ENCODE assay signal across 21 cellular contexts in the genomic region with DNA sequence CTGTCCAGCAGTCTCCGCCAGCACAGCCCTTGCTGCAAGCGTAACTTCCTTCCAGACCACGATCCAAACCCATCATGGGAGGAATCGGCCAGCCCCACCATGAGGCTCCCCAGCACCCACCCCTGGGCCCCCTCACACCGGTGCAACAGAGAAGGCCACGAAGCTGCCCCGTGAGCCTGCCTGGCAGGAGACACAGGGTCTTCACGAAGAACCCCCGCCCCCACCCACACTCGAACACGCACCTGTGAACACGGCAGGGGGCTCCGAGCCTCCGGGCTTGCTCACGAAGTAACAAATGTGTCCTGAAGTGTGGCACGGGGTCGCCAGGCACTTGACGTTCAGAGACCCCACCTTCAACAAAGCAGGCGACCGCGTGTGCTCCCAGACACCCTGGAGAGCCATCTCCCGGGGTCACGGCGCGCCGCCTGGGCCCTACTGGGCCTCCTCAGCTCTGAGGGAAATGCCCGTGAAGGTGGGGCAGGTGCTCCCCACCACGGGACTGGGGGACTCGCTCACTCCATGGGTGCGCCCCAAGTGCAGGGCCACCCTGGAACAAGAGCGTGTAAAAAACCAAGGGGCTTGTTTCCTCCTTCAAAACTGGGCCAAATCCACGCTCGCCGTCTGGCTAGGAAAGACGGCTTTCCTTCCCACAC. TPM values are rescaled to one million over a fixed set of nuclear protein-coding genes. Genes with fewer than 3 reads are reported as not detected.
A peak's percentile ranks its signal among the peaks of the same experiment; 100 is the strongest.
DNase-seq lines count a peak whose midpoint lies in the region; ATAC-seq, FAIRE-seq and TF ChIP-seq lines count a peak whose summit lies in the region.
"Had no signal": no experiment of that assay in that cellular context is flagged by ENCODE, and none has a peak within 500 bp of the region (broad histone marks: within the 10 kb centered on the region; RNA-seq: fewer than 3 reads in every experiment).

No MANE protein-coding gene starts in this region.

- CTCF ChIA-PET in HepG2 (lab: Yijun Ruan, JAX; ENCODE audit: low intra/inter-chr PET ratio, low total read pairs), result no interaction called here
- CTCF ChIA-PET in activated B cell treated with CpG ODN at 0.5 μM for 24 hours (lab: Charles Lee), result no interaction called here

- TF ChIP-seq CTCF in HepG2 (CRISPR knock-in tag; IDR thresholded peaks at IDR 0.05), result no peak
- no peak for TF ChIP-seq CTCF in right lobe of liver (IDR thresholded peaks at IDR 0.05)
- TF ChIP-seq CTCF in activated B cell treated with CpG ODN at 0.5 μM for 24 hours (IDR thresholded peaks at IDR 0.05), result no peak
- TF ChIP-seq CTCF in glutamatergic neuron (IDR thresholded peaks at IDR 0.05; ENCODE audit: partially characterized antibody, unreplicated experiment), result no peak
- no peak for TF ChIP-seq CTCF in uterus (IDR thresholded peaks at IDR 0.05)
- TF ChIP-seq CTCF in CD14-positive monocyte (IDR thresholded peaks at IDR 0.05), result no peak

- peaks cover 3% of the 10 kb centered on the region for H3K4me1 Mint-ChIP-seq in activated B cell treated with CpG ODN at 0.5 μM for 24 hours
- peaks cover 6% of the 10 kb centered on the region for H3K4me1 Mint-ChIP-seq in glutamatergic neuron (ENCODE audit: low read depth, unreplicated experiment)
- peaks cover 9% of the 10 kb centered on the region for H3K4me1 Mint-ChIP-seq in stimulated activated effector memory CD8-positive, alpha-beta T cell treated with anti-CD3 and anti-CD28 coated beads, Interleukin-12 subunit alpha, Interleukin-12 subunit beta, amount 100 ng/mL, for 72 hours
- H3K4me1 Mint-ChIP-seq in CD14-positive monocyte, result no peaks in the 10 kb centered on the region
- H3K4me1 Mint-ChIP-seq: H9 had no signal

- BruUV-seq in HepG2 (replicated peaks; lab: Mats Ljungman, UMichigan), result no TSS peak

- peaks cover 4% of the 10 kb centered on the region for H3K79me2 ChIP-seq in HepG2 (ENCODE audit: insufficient read depth, low read length)

- no peak overlapping the region for H2AFZ ChIP-seq in HepG2 (ENCODE audit: low read length)

- no peak overlapping the region for H3K4me2 ChIP-seq in HepG2 (ENCODE audit: low read depth, low read length)
- H3K4me2 ChIP-seq: BLaER1 treated with 17β-estradiol and CSF1 and Interleukin-3, amounts not matched to agents 10 nM and 100 nM had no signal

- TF ChIP-seq POLR2A in HepG2 (IDR thresholded peaks at IDR 0.05; ENCODE audit: insufficient read depth in 1 of 2, low read depth in 2 of 2, low read length in 2 of 2), result no peak
- TF ChIP-seq POLR2A in right lobe of liver (IDR thresholded peaks at IDR 0.05), result no peak
- TF ChIP-seq POLR2A in uterus (IDR thresholded peaks at IDR 0.05), result no peak

- no peak for FAIRE-seq in HepG2 (lab: Jason Lieb, UNC)
- FAIRE-seq: GM12892, GM19239 had no signal

- TF ChIP-seq EP300 in HepG2 (IDR thresholded peaks at IDR 0.05; ENCODE audit: low read depth in 2 of 2, low read length in 2 of 2), result no peak
- no peak for TF ChIP-seq EP300 in HepG2 (CRISPR knock-in tag; IDR thresholded peaks at IDR 0.05; ENCODE audit: borderline replicate concordance)

- in situ Hi-C loops in HepG2 (cut with HindIII; ENCODE audit: extremely low pct_ligation_motif_present, low pct_unique_long_range_greater_than_20kb), result no loop called here

- H4K20me1 ChIP-seq in HepG2 (ENCODE audit: insufficient read depth, low read length), result no peaks in the 10 kb centered on the region

- no peak overlapping the region for H3K9ac ChIP-seq in HepG2 (ENCODE audit: insufficient read depth, low read depth, low read length)
- H3K9ac ChIP-seq: BLaER1 treated with 17β-estradiol and CSF1 and Interleukin-3, amounts not matched to agents 10 nM and 100 nM had no signal

- H3K4me1 ChIP-seq in HepG2 (ENCODE audit: insufficient read depth, low read length), result peaks cover 7% of the 10 kb centered on the region
- H3K4me1 ChIP-seq in right lobe of liver, result peaks cover 0 to 38% (median 12%) of the 10 kb centered on the region in 4 donors
- no peaks in the 10 kb centered on the region for H3K4me1 ChIP-seq in uterus

- DNase-seq in HepG2 (ENCODE audit: low spot score) (no peak), right lobe of liver (no peak), activated B cell treated with CpG ODN at 0.5 μM for 24 hours (no peak), glutamatergic neuron (no peak), uterus (no peak), caudate nucleus (lab: John Stamatoyannopoulos, UW) (no peak), CD14-positive monocyte (ENCODE audit: low spot score) (no peak)
- DNase-seq in stimulated activated effector memory CD8-positive, alpha-beta T cell treated with anti-CD3 and anti-CD28 coated beads, Interleukin-12 subunit alpha, Interleukin-12 subunit beta, amount 100 ng/mL, for 72 hours (ENCODE audit: low spot score in 2 of 2), result no peak
- DNase-seq: ACHN; CD4-positive, alpha-beta T cell; DMS153; DMS79 treated with DMSO at 0.1 percent for 48 hours; EL; GDM1; GOT3; H9 had no signal

- TF ChIP-seq RAD21 in HepG2 (CRISPR knock-in tag; IDR thresholded peaks at IDR 0.05), result no peak

- WGBS in HepG2 (ENCODE audit: low lambda C conversion rate), result 98% methylated on average over 23 of the region's 35 CpGs
- WGBS in right lobe of liver (ENCODE audit: insufficient coverage, low coverage, low lambda C conversion rate, missing lambda C conversion rate), result 91% methylated on average over 9 of the region's 35 CpGs

- H3K27ac Mint-ChIP-seq in activated B cell treated with CpG ODN at 0.5 μM for 24 hours (peak overlapping the region; percentile 7), glutamatergic neuron (ENCODE audit: unreplicated experiment) (no peak overlapping the region), CD14-positive monocyte (peak overlapping the region in 1 of 7 donors; percentile 57)
- peak overlapping the region; percentile 58 for H3K27ac Mint-ChIP-seq in stimulated activated effector memory CD8-positive, alpha-beta T cell treated with anti-CD3 and anti-CD28 coated beads, Interleukin-12 subunit alpha, Interleukin-12 subunit beta, amount 100 ng/mL, for 72 hours
- H3K27ac Mint-ChIP-seq: CD4-positive, alpha-beta T cell had no signal

- POLR2A ChIA-PET in HepG2 (lab: Yijun Ruan, JAX) (no interaction called here), activated B cell treated with CpG ODN at 0.5 μM for 24 hours (lab: Charles Lee) (no interaction called here)

- no peak overlapping the region for H3K27ac ChIP-seq in HepG2 (ENCODE audit: extremely low read length, insufficient read depth, low read length)
- no peak overlapping the region for H3K27ac ChIP-seq in right lobe of liver
- H3K27ac ChIP-seq in uterus, result no peak overlapping the region
- H3K27ac ChIP-seq in caudate nucleus (ENCODE audit: low read depth, low read length), result no peak overlapping the region
- H3K27ac ChIP-seq: BLaER1 treated with 17β-estradiol and CSF1 and Interleukin-3, amounts not matched to agents 10 nM and 100 nM; HL-60 had no signal

- H3K36me3 Mint-ChIP-seq in activated B cell treated with CpG ODN at 0.5 μM for 24 hours (ENCODE audit: low read depth) (peaks cover 37% of the 10 kb centered on the region), glutamatergic neuron (ENCODE audit: unreplicated experiment) (no peaks in the 10 kb centered on the region), CD14-positive monocyte (peaks cover 47 to 85% of the 10 kb centered on the region in 2 donors)
- peaks cover 34% of the 10 kb centered on the region for H3K36me3 Mint-ChIP-seq in stimulated activated effector memory CD8-positive, alpha-beta T cell treated with anti-CD3 and anti-CD28 coated beads, Interleukin-12 subunit alpha, Interleukin-12 subunit beta, amount 100 ng/mL, for 72 hours

- ATAC-seq in HepG2 (no peak), right lobe of liver (no peak), activated B cell treated with CpG ODN at 0.5 μM for 24 hours (ENCODE audit: low read depth) (no peak)
- no peak for ATAC-seq in stimulated activated effector memory CD8-positive, alpha-beta T cell treated with anti-CD3 and anti-CD28 coated beads, Interleukin-12 subunit alpha, Interleukin-12 subunit beta, amount 100 ng/mL, for 72 hours

- no peak overlapping the region for H3K4me3 ChIP-seq in HepG2 (replicated peaks in 1 of 3; ENCODE audit: insufficient read depth in 1 of 3, low read depth in 2 of 3, low read length in 3 of 3)
- no peak overlapping the region for H3K4me3 ChIP-seq in right lobe of liver
- no peak overlapping the region for H3K4me3 ChIP-seq in uterus
- H3K4me3 ChIP-seq: BLaER1 treated with 17β-estradiol and CSF1 and Interleukin-3, amounts not matched to agents 10 nM and 100 nM had no signal

- H3K9me3 ChIP-seq in HepG2 (ENCODE audit: low read length), result no peaks in the 10 kb centered on the region
- no peaks in the 10 kb centered on the region for H3K9me3 ChIP-seq in right lobe of liver
- H3K9me3 ChIP-seq in uterus, result no peaks in the 10 kb centered on the region
- H3K9me3 ChIP-seq: BLaER1 treated with 17β-estradiol and CSF1 and Interleukin-3, amounts not matched to agents 10 nM and 100 nM had no signal

- no peaks in the 10 kb centered on the region for H3K27me3 Mint-ChIP-seq in activated B cell treated with CpG ODN at 0.5 μM for 24 hours
- H3K27me3 Mint-ChIP-seq in glutamatergic neuron (ENCODE audit: unreplicated experiment), result peaks cover 1% of the 10 kb centered on the region
- no peaks in the 10 kb centered on the region for H3K27me3 Mint-ChIP-seq in CD14-positive monocyte (ENCODE audit: low read depth in 3 of 3)
- H3K27me3 Mint-ChIP-seq: CD4-positive, alpha-beta T cell had no signal

- intact Hi-C loops in HepG2 (cut with micrococcal nuclease; ENCODE audit: unreplicated experiment), result no loop called here
- intact Hi-C loops in right lobe of liver (cut with DNase I), result no loop called here
- intact Hi-C loops in activated B cell treated with CpG ODN at 0.5 μM for 24 hours (cut with micrococcal nuclease), result no loop called here
- intact Hi-C loops in uterus (cut with DNase I; ENCODE audit: low total_unique reads), result no loop called here
- intact Hi-C loops in CD14-positive monocyte (cut with micrococcal nuclease), result no loop called here

- H3K36me3 ChIP-seq in HepG2 (replicated peaks in 1 of 2; ENCODE audit: control insufficient read depth in 1 of 2, insufficient read depth in 2 of 2, low read length in 2 of 2) (peaks cover 16 to 46% of the 10 kb centered on the region in 2 experiments; a peak in 4 of 5 replicates), right lobe of liver (peaks cover 0 to 67% (median 35%) of the 10 kb centered on the region in 4 donors), uterus (no peaks in the 10 kb centered on the region)

- H3K4me3 Mint-ChIP-seq in activated B cell treated with CpG ODN at 0.5 μM for 24 hours (no peak overlapping the region), glutamatergic neuron (ENCODE audit: unreplicated experiment) (peak overlapping the region; percentile 42), CD14-positive monocyte (no peak overlapping the region)
- no peak overlapping the region for H3K4me3 Mint-ChIP-seq in stimulated activated effector memory CD8-positive, alpha-beta T cell treated with anti-CD3 and anti-CD28 coated beads, Interleukin-12 subunit alpha, Interleukin-12 subunit beta, amount 100 ng/mL, for 72 hours
- H3K4me3 Mint-ChIP-seq: CD4-positive, alpha-beta T cell; H9 had no signal

- H3K9me3 Mint-ChIP-seq in activated B cell treated with CpG ODN at 0.5 μM for 24 hours (no peaks in the 10 kb centered on the region), glutamatergic neuron (ENCODE audit: unreplicated experiment) (peaks cover 3% of the 10 kb centered on the region), CD14-positive monocyte (no peaks in the 10 kb centered on the region)
- no peaks in the 10 kb centered on the region for H3K9me3 Mint-ChIP-seq in stimulated activated effector memory CD8-positive, alpha-beta T cell treated with anti-CD3 and anti-CD28 coated beads, Interleukin-12 subunit alpha, Interleukin-12 subunit beta, amount 100 ng/mL, for 72 hours
- H3K9me3 Mint-ChIP-seq: CD4-positive, alpha-beta T cell; H9 had no signal

- no peaks in the 10 kb centered on the region for H3K27me3 ChIP-seq in HepG2 (ENCODE audit: control insufficient read depth in 1 of 2, insufficient read depth in 2 of 2, low read length in 2 of 2)
- H3K27me3 ChIP-seq in right lobe of liver, result no peaks in the 10 kb centered on the region
- H3K27me3 ChIP-seq in uterus, result no peaks in the 10 kb centered on the region
- H3K27me3 ChIP-seq: BLaER1 treated with 17β-estradiol and CSF1 and Interleukin-3, amounts not matched to agents 10 nM and 100 nM had no signal

RNA-seq across cellular contexts. Expression of a gene that starts 7.6 kb away (rescaled TPM):
- total RNA-seq in HepG2 (2016; rRNA removed; fragmentation: Illumina TruSeq; extraction: Trizol), result 55.6 and 70.4 TPM in 2 replicates
- 53.2 and 53.5 TPM in 2 replicates for total RNA-seq in HepG2 (2016; cell fraction: cytosol; rRNA removed; fragmentation: Illumina TruSeq; extraction: Trizol; ENCODE audit: low read depth)
- 55.0 and 68.2 TPM in 2 replicates for total RNA-seq in HepG2 (2016; cell fraction: insoluble cytoplasmic fraction; rRNA removed; fragmentation: Illumina TruSeq; extraction: Trizol)
- total RNA-seq in HepG2 (2016; cell fraction: membrane; rRNA removed; fragmentation: Illumina TruSeq; extraction: Trizol), result 61.0 and 73.1 TPM in 2 replicates
- total RNA-seq in HepG2 (2016; cell fraction: nucleus; rRNA removed; fragmentation: Illumina TruSeq; extraction: Trizol), result 34.7 and 44.2 TPM in 2 replicates
- polyA plus RNA-seq in HepG2 (2011; rRNA removed), result 95.4 and 110 TPM in 2 replicates
- polyA plus RNA-seq in HepG2 (2011; cell fraction: cytosol; rRNA removed), result 119 and 163 TPM in 2 replicates
- polyA plus RNA-seq in HepG2 (2011; cell fraction: nucleus; rRNA removed), result 106 and 108 TPM in 2 replicates
- polyA plus RNA-seq in HepG2 (2012), result 60.5 and 77.2 TPM in 2 replicates
- 50.0 and 65.6 TPM in 2 replicates for polyA plus RNA-seq in HepG2 (2016; cell fraction: cytosol; fragmentation: Illumina TruSeq; extraction: Trizol; ENCODE audit: low read depth)
- 79.6 and 80.3 TPM in 2 replicates for polyA plus RNA-seq in HepG2 (2016; cell fraction: insoluble cytoplasmic fraction; fragmentation: Illumina TruSeq; extraction: Trizol; ENCODE audit: low read depth)
- 53.0 and 70.2 TPM in 2 replicates for polyA plus RNA-seq in HepG2 (2016; cell fraction: membrane; fragmentation: Illumina TruSeq; extraction: Trizol; ENCODE audit: low read depth)
- polyA plus RNA-seq in HepG2 (2016; cell fraction: nucleus; fragmentation: Illumina TruSeq; extraction: Trizol; ENCODE audit: insufficient read depth, low read depth), result 90.2 and 92.4 TPM in 2 replicates
- polyA minus RNA-seq in HepG2 (2011; rRNA and poly(A)+ RNA removed; ENCODE audit: low replicate concordance), result 59.0 and 90.8 TPM in 2 replicates
- polyA minus RNA-seq in HepG2 (2011; cell fraction: cytosol; rRNA and poly(A)+ RNA removed), result 25.4 and 27.3 TPM in 2 replicates
- polyA minus RNA-seq in HepG2 (2011; cell fraction: nucleus; rRNA and poly(A)+ RNA removed), result 28.8 and 29.0 TPM in 2 replicates
- 100 to 1,000 TPM in 4 of 6 experiments, 10 to 100 TPM in 2; 77.9 to 161 (median 143) TPM for total RNA-seq in right lobe of liver
- 19.0 and 19.5 TPM in 2 replicates for total RNA-seq in activated B cell treated with CpG ODN at 0.5 μM for 24 hours
- 99.6 TPM for total RNA-seq in glutamatergic neuron (ENCODE audit: unreplicated experiment)
- 10 to 100 TPM; 22.9 to 75.3 (median 34.0) TPM for total RNA-seq in uterus
- 10 to 100 TPM; 42.6 to 47.7 TPM for polyA plus RNA-seq in CD14-positive monocyte

RNA-seq across cellular contexts. Expression of a gene that starts 8.0 kb away (rescaled TPM):
- 45.3 and 55.1 TPM in 2 replicates for total RNA-seq in HepG2 (2016; rRNA removed; fragmentation: Illumina TruSeq; extraction: Trizol)
- total RNA-seq in HepG2 (2016; cell fraction: cytosol; rRNA removed; fragmentation: Illumina TruSeq; extraction: Trizol; ENCODE audit: low read depth), result 8.0 and 8.3 TPM in 2 replicates
- 46.8 and 59.4 TPM in 2 replicates for total RNA-seq in HepG2 (2016; cell fraction: insoluble cytoplasmic fraction; rRNA removed; fragmentation: Illumina TruSeq; extraction: Trizol)
- total RNA-seq in HepG2 (2016; cell fraction: membrane; rRNA removed; fragmentation: Illumina TruSeq; extraction: Trizol), result 20.5 and 23.1 TPM in 2 replicates
- 18.8 and 24.7 TPM in 2 replicates for total RNA-seq in HepG2 (2016; cell fraction: nucleus; rRNA removed; fragmentation: Illumina TruSeq; extraction: Trizol)
- 39.0 and 45.0 TPM in 2 replicates for polyA plus RNA-seq in HepG2 (2011; rRNA removed)
- 57.1 and 75.7 TPM in 2 replicates for polyA plus RNA-seq in HepG2 (2011; cell fraction: cytosol; rRNA removed)
- polyA plus RNA-seq in HepG2 (2011; cell fraction: nucleus; rRNA removed), result 22.0 and 25.9 TPM in 2 replicates
- 27.5 and 30.7 TPM in 2 replicates for polyA plus RNA-seq in HepG2 (2012)
- 7.4 and 8.6 TPM in 2 replicates for polyA plus RNA-seq in HepG2 (2016; cell fraction: cytosol; fragmentation: Illumina TruSeq; extraction: Trizol; ENCODE audit: low read depth)
- 61.9 and 65.6 TPM in 2 replicates for polyA plus RNA-seq in HepG2 (2016; cell fraction: insoluble cytoplasmic fraction; fragmentation: Illumina TruSeq; extraction: Trizol; ENCODE audit: low read depth)
- 16.5 and 18.2 TPM in 2 replicates for polyA plus RNA-seq in HepG2 (2016; cell fraction: membrane; fragmentation: Illumina TruSeq; extraction: Trizol; ENCODE audit: low read depth)
- 23.5 and 28.3 TPM in 2 replicates for polyA plus RNA-seq in HepG2 (2016; cell fraction: nucleus; fragmentation: Illumina TruSeq; extraction: Trizol; ENCODE audit: insufficient read depth, low read depth)
- polyA minus RNA-seq in HepG2 (2011; rRNA and poly(A)+ RNA removed; ENCODE audit: low replicate concordance), result 39.8 and 128 TPM in 2 replicates
- 38.0 and 43.7 TPM in 2 replicates for polyA minus RNA-seq in HepG2 (2011; cell fraction: cytosol; rRNA and poly(A)+ RNA removed)
- 41.5 and 42.2 TPM in 2 replicates for polyA minus RNA-seq in HepG2 (2011; cell fraction: nucleus; rRNA and poly(A)+ RNA removed)
- total RNA-seq in right lobe of liver, result 10 to 100 TPM; 25.5 to 96.5 (median 36.0) TPM
- total RNA-seq in activated B cell treated with CpG ODN at 0.5 μM for 24 hours, result 10.2 and 10.4 TPM in 2 replicates
- total RNA-seq in glutamatergic neuron (ENCODE audit: unreplicated experiment), result 26.5 TPM
- 100 to 1,000 TPM in 1 of 4 donors, 10 to 100 TPM in 2, 1 to 10 TPM in 1; 3.5 to 115 (median 22.2) TPM for total RNA-seq in uterus
- 10 to 100 TPM; 17.3 to 24.9 TPM for polyA plus RNA-seq in CD14-positive monocyte

RNA-seq across cellular contexts. Expression of a gene that starts 25.5 kb away (rescaled TPM):
- total RNA-seq in HepG2 (2016; rRNA removed; fragmentation: Illumina TruSeq; extraction: Trizol) (0.81 and 2.4 TPM in 2 replicates), right lobe of liver (100 to 1,000 TPM in 1 of 6 experiments, 10 to 100 TPM in 5; 38.7 to 124 (median 85.3) TPM), activated B cell treated with CpG ODN at 0.5 μM for 24 hours (not detected in 2 replicates), glutamatergic neuron (ENCODE audit: unreplicated experiment) (0.39 TPM), uterus (1 to 10 TPM in 1 of 4 donors, under 1 TPM in 1, not detected in 2; 0.49 to 1.2 TPM)
- total RNA-seq in HepG2 (2016; cell fraction: cytosol; rRNA removed; fragmentation: Illumina TruSeq; extraction: Trizol; ENCODE audit: low read depth), result 0.26 and 0.30 TPM in 2 replicates
- 1.4 and 2.1 TPM in 2 replicates for total RNA-seq in HepG2 (2016; cell fraction: insoluble cytoplasmic fraction; rRNA removed; fragmentation: Illumina TruSeq; extraction: Trizol)
- total RNA-seq in HepG2 (2016; cell fraction: membrane; rRNA removed; fragmentation: Illumina TruSeq; extraction: Trizol), result 0.79 and 0.87 TPM in 2 replicates
- total RNA-seq in HepG2 (2016; cell fraction: nucleus; rRNA removed; fragmentation: Illumina TruSeq; extraction: Trizol), result 2.0 TPM in 2 replicates
- polyA plus RNA-seq in HepG2 (2011; rRNA removed) (0.34 and 0.95 TPM in 2 replicates), CD14-positive monocyte (not detected)
- 0.55 and 0.68 TPM in 2 replicates for polyA plus RNA-seq in HepG2 (2011; cell fraction: cytosol; rRNA removed)
- 2.1 and 2.3 TPM in 2 replicates for polyA plus RNA-seq in HepG2 (2011; cell fraction: nucleus; rRNA removed)
- polyA plus RNA-seq in HepG2 (2012), result 0.31 and 0.49 TPM in 2 replicates
- 0.14 and 0.37 TPM in 2 replicates for polyA plus RNA-seq in HepG2 (2016; cell fraction: cytosol; fragmentation: Illumina TruSeq; extraction: Trizol; ENCODE audit: low read depth)
- 0.97 and 1.1 TPM in 2 replicates for polyA plus RNA-seq in HepG2 (2016; cell fraction: insoluble cytoplasmic fraction; fragmentation: Illumina TruSeq; extraction: Trizol; ENCODE audit: low read depth)
- polyA plus RNA-seq in HepG2 (2016; cell fraction: membrane; fragmentation: Illumina TruSeq; extraction: Trizol; ENCODE audit: low read depth), result 0.45 and 0.69 TPM in 2 replicates
- 2.3 and 2.7 TPM in 2 replicates for polyA plus RNA-seq in HepG2 (2016; cell fraction: nucleus; fragmentation: Illumina TruSeq; extraction: Trizol; ENCODE audit: insufficient read depth, low read depth)
- 1.5 TPM in 1 of 2 replicates, not detected in the other for polyA minus RNA-seq in HepG2 (2011; rRNA and poly(A)+ RNA removed; ENCODE audit: low replicate concordance)
- polyA minus RNA-seq in HepG2 (2011; cell fraction: cytosol; rRNA and poly(A)+ RNA removed), result 0.59 TPM in 1 of 2 replicates, not detected in the other
- 0.50 and 0.77 TPM in 2 replicates for polyA minus RNA-seq in HepG2 (2011; cell fraction: nucleus; rRNA and poly(A)+ RNA removed)
- total RNA-seq: A172, H9 had no signal

RNA-seq across cellular contexts. Expression of a gene that starts 36.2 kb away (rescaled TPM):
- total RNA-seq in HepG2 (2016; rRNA removed; fragmentation: Illumina TruSeq; extraction: Trizol), result 43.8 and 61.5 TPM in 2 replicates
- total RNA-seq in HepG2 (2016; cell fraction: cytosol; rRNA removed; fragmentation: Illumina TruSeq; extraction: Trizol; ENCODE audit: low read depth), result 45.7 and 50.6 TPM in 2 replicates
- total RNA-seq in HepG2 (2016; cell fraction: insoluble cytoplasmic fraction; rRNA removed; fragmentation: Illumina TruSeq; extraction: Trizol), result 43.0 and 67.3 TPM in 2 replicates
- 59.0 and 63.2 TPM in 2 replicates for total RNA-seq in HepG2 (2016; cell fraction: membrane; rRNA removed; fragmentation: Illumina TruSeq; extraction: Trizol)
- total RNA-seq in HepG2 (2016; cell fraction: nucleus; rRNA removed; fragmentation: Illumina TruSeq; extraction: Trizol), result 26.2 and 29.2 TPM in 2 replicates
- 25.7 and 33.5 TPM in 2 replicates for polyA plus RNA-seq in HepG2 (2011; rRNA removed)
- polyA plus RNA-seq in HepG2 (2011; cell fraction: cytosol; rRNA removed), result 26.7 and 51.2 TPM in 2 replicates
- 80.7 and 89.5 TPM in 2 replicates for polyA plus RNA-seq in HepG2 (2011; cell fraction: nucleus; rRNA removed)
- 19.8 and 31.7 TPM in 2 replicates for polyA plus RNA-seq in HepG2 (2012)
- 46.9 and 52.9 TPM in 2 replicates for polyA plus RNA-seq in HepG2 (2016; cell fraction: cytosol; fragmentation: Illumina TruSeq; extraction: Trizol; ENCODE audit: low read depth)
- polyA plus RNA-seq in HepG2 (2016; cell fraction: insoluble cytoplasmic fraction; fragmentation: Illumina TruSeq; extraction: Trizol; ENCODE audit: low read depth), result 40.4 and 46.6 TPM in 2 replicates
- 47.2 and 53.9 TPM in 2 replicates for polyA plus RNA-seq in HepG2 (2016; cell fraction: membrane; fragmentation: Illumina TruSeq; extraction: Trizol; ENCODE audit: low read depth)
- polyA plus RNA-seq in HepG2 (2016; cell fraction: nucleus; fragmentation: Illumina TruSeq; extraction: Trizol; ENCODE audit: insufficient read depth, low read depth), result 63.4 and 63.9 TPM in 2 replicates
- polyA minus RNA-seq in HepG2 (2011; rRNA and poly(A)+ RNA removed; ENCODE audit: low replicate concordance), result 21.1 and 26.9 TPM in 2 replicates
- 14.3 and 16.7 TPM in 2 replicates for polyA minus RNA-seq in HepG2 (2011; cell fraction: cytosol; rRNA and poly(A)+ RNA removed)
- polyA minus RNA-seq in HepG2 (2011; cell fraction: nucleus; rRNA and poly(A)+ RNA removed), result 12.1 and 14.0 TPM in 2 replicates
- total RNA-seq in right lobe of liver, result 10 to 100 TPM; 21.1 to 90.3 (median 32.6) TPM
- 53.7 and 54.2 TPM in 2 replicates for total RNA-seq in activated B cell treated with CpG ODN at 0.5 μM for 24 hours
- 66.1 TPM for total RNA-seq in glutamatergic neuron (ENCODE audit: unreplicated experiment)
- total RNA-seq in uterus, result 10 to 100 TPM; 40.5 to 54.6 (median 47.2) TPM
- 10 to 100 TPM; 57.9 to 69.5 TPM for polyA plus RNA-seq in CD14-positive monocyte

RNA-seq across cellular contexts. Expression of a gene that starts 36.6 kb away (rescaled TPM):
- total RNA-seq in HepG2 (2016; rRNA removed; fragmentation: Illumina TruSeq; extraction: Trizol) (8.2 and 13.2 TPM in 2 replicates), right lobe of liver (10 to 100 TPM; 18.6 to 42.5 (median 34.5) TPM), activated B cell treated with CpG ODN at 0.5 μM for 24 hours (36.4 and 40.3 TPM in 2 replicates), glutamatergic neuron (ENCODE audit: unreplicated experiment) (80.4 TPM), uterus (10 to 100 TPM; 24.8 to 67.4 (median 55.8) TPM)
- total RNA-seq in HepG2 (2016; cell fraction: cytosol; rRNA removed; fragmentation: Illumina TruSeq; extraction: Trizol; ENCODE audit: low read depth), result 8.6 and 9.9 TPM in 2 replicates
- 6.5 and 13.8 TPM in 2 replicates for total RNA-seq in HepG2 (2016; cell fraction: insoluble cytoplasmic fraction; rRNA removed; fragmentation: Illumina TruSeq; extraction: Trizol)
- 9.4 and 12.7 TPM in 2 replicates for total RNA-seq in HepG2 (2016; cell fraction: membrane; rRNA removed; fragmentation: Illumina TruSeq; extraction: Trizol)
- 14.1 and 16.2 TPM in 2 replicates for total RNA-seq in HepG2 (2016; cell fraction: nucleus; rRNA removed; fragmentation: Illumina TruSeq; extraction: Trizol)
- polyA plus RNA-seq in HepG2 (2011; rRNA removed) (21.9 and 26.7 TPM in 2 replicates), CD14-positive monocyte (10 to 100 TPM; 36.8 to 40.2 TPM)
- polyA plus RNA-seq in HepG2 (2011; cell fraction: cytosol; rRNA removed), result 15.4 and 25.3 TPM in 2 replicates
- 142 and 184 TPM in 2 replicates for polyA plus RNA-seq in HepG2 (2011; cell fraction: nucleus; rRNA removed)
- 12.3 and 24.9 TPM in 2 replicates for polyA plus RNA-seq in HepG2 (2012)
- polyA plus RNA-seq in HepG2 (2016; cell fraction: cytosol; fragmentation: Illumina TruSeq; extraction: Trizol; ENCODE audit: low read depth), result 6.4 and 7.5 TPM in 2 replicates
- 7.6 and 8.0 TPM in 2 replicates for polyA plus RNA-seq in HepG2 (2016; cell fraction: insoluble cytoplasmic fraction; fragmentation: Illumina TruSeq; extraction: Trizol; ENCODE audit: low read depth)
- 6.8 and 7.3 TPM in 2 replicates for polyA plus RNA-seq in HepG2 (2016; cell fraction: membrane; fragmentation: Illumina TruSeq; extraction: Trizol; ENCODE audit: low read depth)
- polyA plus RNA-seq in HepG2 (2016; cell fraction: nucleus; fragmentation: Illumina TruSeq; extraction: Trizol; ENCODE audit: insufficient read depth, low read depth), result 29.9 and 32.1 TPM in 2 replicates
- 15.4 and 19.4 TPM in 2 replicates for polyA minus RNA-seq in HepG2 (2011; rRNA and poly(A)+ RNA removed; ENCODE audit: low replicate concordance)
- polyA minus RNA-seq in HepG2 (2011; cell fraction: cytosol; rRNA and poly(A)+ RNA removed), result 4.5 and 8.0 TPM in 2 replicates
- polyA minus RNA-seq in HepG2 (2011; cell fraction: nucleus; rRNA and poly(A)+ RNA removed), result 12.4 and 13.7 TPM in 2 replicates

Comparison
In these comparisons a context has a peak if more than half of its experiments do, and no peak if none do; other contexts are left out.
1. RNA of a gene that starts 25.5 kb away (total RNA-seq): 38.7 to 124 TPM in right lobe of liver; 0.26 to 2.4 TPM in HepG2, 0.49 to 1.2 TPM in uterus, 0.39 TPM in glutamatergic neuron (single experiment) and not detected in activated B cell treated with CpG ODN at 0.5 μM for 24 hours; every median in the first group is over 10 times any median in the second.